Comparison of ENCODE assay signal across 8 cellular contexts in genomic region chr7:130733866-130734524, GRCh38. TPM values are rescaled to one million over a fixed set of nuclear protein-coding genes. Genes with fewer than 3 reads are reported as not detected.
DNase-seq lines count a peak whose midpoint lies in the region; ATAC-seq and TF ChIP-seq lines count a peak whose summit lies in the region.

Gene KLF14 (minus strand): TSS chr7:130734207. CDS start chr7:130734033, 174 bp downstream.

- H2AFZ ChIP-seq in fibroblast of lung (ENCODE audit: low read length) (peak within 1 kb of the TSS; percentile 39), osteoblast (ENCODE audit: low read length) (peak within 1 kb of the TSS; percentile 33)

- H3K4me3 ChIP-seq in fibroblast of lung (replicated peaks in 1 of 4; ENCODE audit: control extremely low read depth in 1 of 4, insufficient read depth in 1 of 4, low read depth in 3 of 4, low read length in 4 of 4), result peak within 1 kb of the TSS; percentile 56 to 85 (median 62)
- H3K4me3 ChIP-seq in osteoblast (ENCODE audit: insufficient read depth, low read length), result peak within 1 kb of the TSS; percentile 65

- peak; percentile 48 for DNase-seq in ELF-1 (ENCODE audit: low read depth, low spot score)
- DNase-seq in HuH-7.5 (ENCODE audit: low spot score), result peak; percentile 59
- peak; percentile 22 for DNase-seq in activated CD4-positive, alpha-beta memory T cell treated with anti-CD3 and anti-CD28 coated beads, Interleukin-2, amount 10 ng/mL, durations not matched to agents 7 days and 5 days
- DNase-seq in fibroblast of lung (ENCODE audit: low read depth in 2 of 2), result peak in 1 of 2 donors; percentile 23
- peak; percentile 94 for DNase-seq in osteoblast (ENCODE audit: insufficient read length, low spot score, missing footprints)
- no peak for DNase-seq in NCI-H2196 (lab: John Stamatoyannopoulos, UW; ENCODE audit: unreplicated experiment)

- H3K27me3 ChIP-seq in fibroblast of lung (ENCODE audit: control insufficient read depth, insufficient read depth, low read length), result peaks cover 27% of the 10 kb centered on the region
- H3K27me3 ChIP-seq in osteoblast (ENCODE audit: insufficient read depth, low read length), result peaks cover 77% of the 10 kb centered on the region

- TF ChIP-seq CTCF in fibroblast of lung (conservative IDR thresholded peaks at IDR 0.05 in 1 of 2, IDR thresholded peaks at IDR 0.05 in 1 of 2; ENCODE audit: low read depth in 1 of 2, low read length in 2 of 2), result no peak
- no peak for TF ChIP-seq CTCF in osteoblast (IDR thresholded peaks at IDR 0.05; ENCODE audit: extremely low read depth, low read depth, low read length)

- H3K27ac ChIP-seq in fibroblast of lung (ENCODE audit: insufficient read depth, low read length) (peak within 1 kb of the TSS; percentile 23), osteoblast (ENCODE audit: low read depth, low read length) (no peak within 1 kb of the TSS)

- ATAC-seq in HG03432 (IDR thresholded peaks at IDR 0.05; ENCODE audit: unreplicated experiment) (no peak), GM18520 (IDR thresholded peaks at IDR 0.05; ENCODE audit: unreplicated experiment) (no peak)

- peaks cover 4% of the 10 kb centered on the region for H3K36me3 Mint-ChIP-seq in activated CD4-positive, alpha-beta memory T cell treated with anti-CD3 and anti-CD28 coated beads, Interleukin-2, amount 10 ng/mL, durations not matched to agents 7 days and 5 days (ENCODE audit: low read depth)

- peaks cover 12% of the 10 kb centered on the region for H3K4me1 Mint-ChIP-seq in activated CD4-positive, alpha-beta memory T cell treated with anti-CD3 and anti-CD28 coated beads, Interleukin-2, amount 10 ng/mL, durations not matched to agents 7 days and 5 days

- POLR2A ChIA-PET in activated CD4-positive, alpha-beta memory T cell treated with anti-CD3 and anti-CD28 coated beads, Interleukin-2, amount 10 ng/mL, durations not matched to agents 7 days and 5 days (lab: Charles Lee), result no interaction called here

- H3K9ac ChIP-seq in fibroblast of lung (ENCODE audit: insufficient read depth, low read length), result peak within 1 kb of the TSS; percentile 58

- H3K79me2 ChIP-seq in fibroblast of lung (ENCODE audit: control insufficient read depth, insufficient read depth, low read length) (no peaks in the 10 kb centered on the region), osteoblast (ENCODE audit: insufficient read depth, low read length) (no peaks in the 10 kb centered on the region)

- H3K9me3 ChIP-seq in fibroblast of lung (ENCODE audit: control insufficient read depth, insufficient read depth, low read depth, low read length) (peaks cover 7% of the 10 kb centered on the region), osteoblast (ENCODE audit: low read depth, low read length) (peaks cover 16% of the 10 kb centered on the region)

- no peaks in the 10 kb centered on the region for H3K4me1 ChIP-seq in fibroblast of lung (ENCODE audit: control insufficient read depth, extremely low read depth, insufficient read depth, low read length)
- H3K4me1 ChIP-seq in osteoblast (ENCODE audit: insufficient read depth, low read length), result no peaks in the 10 kb centered on the region

- no peak within 1 kb of the TSS for H3K27ac Mint-ChIP-seq in activated CD4-positive, alpha-beta memory T cell treated with anti-CD3 and anti-CD28 coated beads, Interleukin-2, amount 10 ng/mL, durations not matched to agents 7 days and 5 days

- H4K20me1 ChIP-seq in fibroblast of lung (ENCODE audit: control insufficient read depth, extremely low read depth, insufficient read depth, low read length), result no peaks in the 10 kb centered on the region
- H4K20me1 ChIP-seq in osteoblast (ENCODE audit: insufficient read depth, low read length), result no peaks in the 10 kb centered on the region

- H3K27me3 Mint-ChIP-seq in activated CD4-positive, alpha-beta memory T cell treated with anti-CD3 and anti-CD28 coated beads, Interleukin-2, amount 10 ng/mL, durations not matched to agents 7 days and 5 days, result peaks cover 66% of the 10 kb centered on the region

- H3K36me3 ChIP-seq in fibroblast of lung (ENCODE audit: control insufficient read depth, insufficient read depth, low read length) (no peaks in the 10 kb centered on the region), osteoblast (ENCODE audit: insufficient read depth, low read length) (no peaks in the 10 kb centered on the region)

- peak within 1 kb of the TSS; percentile 71 for H3K4me3 Mint-ChIP-seq in activated CD4-positive, alpha-beta memory T cell treated with anti-CD3 and anti-CD28 coated beads, Interleukin-2, amount 10 ng/mL, durations not matched to agents 7 days and 5 days

- H3K4me2 ChIP-seq in fibroblast of lung (ENCODE audit: extremely low read depth, insufficient read depth, low read length) (peak within 1 kb of the TSS; percentile 92), osteoblast (ENCODE audit: insufficient read depth, low read length) (peak within 1 kb of the TSS; percentile 77)

- CTCF ChIA-PET in activated CD4-positive, alpha-beta memory T cell treated with anti-CD3 and anti-CD28 coated beads, Interleukin-2, amount 10 ng/mL, durations not matched to agents 7 days and 5 days (lab: Charles Lee), result no interaction called here

- H3K9me3 Mint-ChIP-seq in activated CD4-positive, alpha-beta memory T cell treated with anti-CD3 and anti-CD28 coated beads, Interleukin-2, amount 10 ng/mL, durations not matched to agents 7 days and 5 days, result peaks cover 2% of the 10 kb centered on the region

RNA-seq across cellular contexts. Expression of gene KLF14, which starts in this region (rescaled TPM):
- not detected for total RNA-seq in activated CD4-positive, alpha-beta memory T cell treated with anti-CD3 and anti-CD28 coated beads, Interleukin-2, amount 10 ng/mL, durations not matched to agents 7 days and 5 days
- total RNA-seq in fibroblast of lung, result under 0.01 TPM in 2 replicates
- 0.05 and 0.27 TPM in 2 replicates for polyA plus RNA-seq in fibroblast of lung
- polyA plus RNA-seq in fibroblast of lung (2012), result 0.12 and 0.34 TPM in 2 replicates
- 0.16 TPM in 1 of 2 replicates, not detected in the other for polyA minus RNA-seq in fibroblast of lung (ENCODE audit: low replicate concordance)
- not detected in 2 replicates for total RNA-seq in osteoblast

Comparison
In these comparisons a context has a peak if more than half of its experiments do, and no peak if none do; other contexts are left out.
1. Peak in DNase-seq in activated CD4-positive, alpha-beta memory T cell treated with anti-CD3 and anti-CD28 coated beads, Interleukin-2, amount 10 ng/mL, durations not matched to agents 7 days and 5 days; RNA of the gene not detected or under 1 TPM.
2. Peak in DNase-seq, H3K4me3 ChIP-seq and H3K4me2 ChIP-seq in osteoblast; RNA of the gene not detected or under 1 TPM.